Comparison of ENCODE assay signal across 1 cellular context in genomic region chr21:32921632-32922230, GRCh38.
TF ChIP-seq lines count a peak whose summit lies in the region.

No MANE protein-coding gene starts in this region.

TF ChIP-seq in HepG2, 621 proteins besides CTCF, POLR2A, EP300 and RAD21 (continued from another document):
- no peak for TF ChIP-seq ZNF318 (CRISPR knock-in tag; IDR thresholded peaks at IDR 0.05)
- no peak for TF ChIP-seq SP2 (CRISPR knock-in tag; IDR thresholded peaks at IDR 0.05)
- no peak for TF ChIP-seq ZBTB49 (CRISPR knock-in tag; IDR thresholded peaks at IDR 0.05; ENCODE audit: borderline replicate concordance)
- TF ChIP-seq SYNCRIP (IDR thresholded peaks at IDR 0.05; ENCODE audit: insufficient read depth, low read depth, low read length) = no peak
- no peak for TF ChIP-seq NCOR1 (IDR thresholded peaks at IDR 0.05; ENCODE audit: borderline replicate concordance, low read length)
